In genomic region chr10:43160067-43160918, GRCh38 we compare ENCODE assay signal across 8 cellular contexts. TPM values are rescaled to one million over a fixed set of nuclear protein-coding genes. Genes with fewer than 3 reads are reported as not detected.
DNase-seq lines count a peak whose midpoint lies in the region; ATAC-seq, FAIRE-seq and TF ChIP-seq lines count a peak whose summit lies in the region.

No MANE protein-coding gene starts in this region.

- in situ Hi-C loops in G401 (cut with HindIII; ENCODE audit: low sequenced_read_pairs) = no loop called here

- DNase-seq in AML-193 (lab: John Stamatoyannopoulos, UW) (peak; percentile 63 to 81), HT1080 (ENCODE audit: low read depth) (peak; percentile 60), bronchial epithelial cell (ENCODE audit: low read depth) (peak; percentile 88), G401 (ENCODE audit: low spot score) (no peak), NCI-H2107 treated with DMSO at 0.1 percent for 48 hours (lab: John Stamatoyannopoulos, UW; ENCODE audit: unreplicated experiment) (no peak), SJCRH30 (no peak)
- DNase-seq in stimulated activated CD4-positive, alpha-beta T cell treated with anti-CD3 and anti-CD28 coated beads, Interleukin-4, amount 100 ng/mL, for 48 hours (ENCODE audit: low read depth in 2 of 2) = peak; percentile 21 to 32

- peak; percentile 58 for ATAC-seq in GM21360 (IDR thresholded peaks at IDR 0.05; ENCODE audit: unreplicated experiment)

- no peaks in the 10 kb centered on the region for H3K4me1 ChIP-seq in SJCRH30

- peaks cover 4% of the 10 kb centered on the region for H3K36me3 ChIP-seq in bronchial epithelial cell (ENCODE audit: control insufficient read depth, insufficient read depth, low read length)
- H3K36me3 ChIP-seq in SJCRH30 = no peaks in the 10 kb centered on the region

- H3K9me3 ChIP-seq in SJCRH30 (replicated peaks) = no peaks in the 10 kb centered on the region

- FAIRE-seq in bronchial epithelial cell (lab: Jason Lieb, UNC) = no peak

- H3K4me3 ChIP-seq in bronchial epithelial cell (ENCODE audit: low read depth, low read length) (no peak overlapping the region), SJCRH30 (no peak overlapping the region)

- H3K27me3 ChIP-seq in bronchial epithelial cell (ENCODE audit: control insufficient read depth, insufficient read depth, low read length) (no peaks in the 10 kb centered on the region), SJCRH30 (no peaks in the 10 kb centered on the region)

- H3K27ac ChIP-seq in SJCRH30 = no peak overlapping the region

- no peak for TF ChIP-seq CTCF in bronchial epithelial cell (IDR thresholded peaks at IDR 0.05; ENCODE audit: insufficient read depth, low read length, severe bottlenecking)

RNA-seq across cellular contexts. Expression of gene CSGALNACT2, which starts 22.0 kb away (rescaled TPM):
- 2.0 and 3.0 TPM in 2 replicates for total RNA-seq in HT1080 (2014; rRNA removed; shearing (Covaris generic))
- 6.1 and 7.1 TPM in 2 replicates for polyA plus RNA-seq in HT1080 (2015; cell fraction: cytosol; rRNA removed)
- polyA plus RNA-seq in HT1080 (2015; cell fraction: nucleus; rRNA removed) = 9.7 and 10.5 TPM in 2 replicates
- total RNA-seq in bronchial epithelial cell = 15.0 and 17.4 TPM in 2 replicates
- 4.3 and 9.2 TPM in 2 replicates for total RNA-seq in G401 (2014; rRNA removed; shearing (Covaris generic))
- total RNA-seq in SJCRH30 (2014; rRNA removed; shearing (Covaris generic)) = 5.9 and 7.9 TPM in 2 replicates

Comparison
In these comparisons a context has a peak if more than half of its experiments do, and no peak if none do; other contexts are left out.
1. DNase-seq: peak in AML-193 (2 of 2), HT1080 (single experiment), bronchial epithelial cell (single experiment) and stimulated activated CD4-positive, alpha-beta T cell treated with anti-CD3 and anti-CD28 coated beads, Interleukin-4, amount 100 ng/mL, for 48 hours (2 of 2); none in G401 (single experiment), NCI-H2107 treated with DMSO at 0.1 percent for 48 hours (single experiment) and SJCRH30 (0 of 2).